ENCODE assay signal across 8 cellular contexts in the genomic region with DNA sequence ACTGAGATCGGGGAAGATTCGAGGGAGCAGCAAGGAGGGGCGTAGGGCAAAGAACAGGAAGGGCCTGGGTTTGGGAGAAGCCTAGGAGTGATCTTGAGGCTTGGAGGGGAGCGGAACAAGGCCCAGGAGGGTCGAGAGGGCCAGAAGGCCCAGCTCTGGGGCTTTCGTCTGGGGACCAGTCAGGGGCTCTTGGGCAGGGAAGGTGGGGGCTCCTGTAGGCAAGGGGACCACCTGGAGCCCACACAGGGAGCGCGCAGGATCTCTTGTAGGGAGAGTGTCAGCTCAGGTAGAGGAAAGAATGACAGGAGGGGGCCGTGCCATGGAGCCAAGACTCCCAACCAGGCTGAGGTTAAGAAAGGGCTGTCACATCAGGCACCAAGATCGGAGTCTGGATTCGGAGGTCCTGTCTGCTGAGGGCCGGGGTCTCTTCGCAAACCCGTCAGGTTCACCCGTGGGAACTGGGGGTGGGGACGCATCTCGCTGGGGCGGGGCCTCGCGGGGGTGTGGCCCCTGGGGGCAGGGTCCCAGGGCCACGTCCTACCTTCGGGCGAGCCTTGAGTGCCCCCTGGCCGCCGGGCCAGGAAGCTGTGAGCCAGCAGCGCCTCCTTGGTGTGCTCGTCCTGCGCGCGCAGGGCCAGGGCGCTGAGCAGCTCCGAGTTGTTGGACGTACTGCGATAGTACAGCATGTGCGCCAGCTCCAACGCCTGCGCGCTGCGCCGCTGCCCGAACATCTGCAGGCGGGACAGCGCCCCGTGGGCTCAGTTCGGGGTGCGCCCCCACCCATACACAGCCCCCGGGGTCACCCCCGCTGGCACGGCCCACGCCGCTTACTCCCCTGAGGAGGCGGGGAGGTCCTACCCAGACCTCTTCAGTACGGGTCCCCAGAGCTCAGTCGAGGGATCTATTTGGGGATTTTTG. TPM values are rescaled to one million over a fixed set of nuclear protein-coding genes. Genes with fewer than 3 reads are reported as not detected.
DNase-seq lines count a peak whose midpoint lies in the region; ATAC-seq and TF ChIP-seq lines count a peak whose summit lies in the region.

No MANE protein-coding gene starts in this region.

- H3K27me3 ChIP-seq in iPS DF 6.9 (ENCODE audit: control insufficient read depth, insufficient read depth, low read length) (no peaks in the 10 kb centered on the region), sigmoid colon (no peaks in the 10 kb centered on the region)

- ATAC-seq in HG02763 (IDR thresholded peaks at IDR 0.05; ENCODE audit: unreplicated experiment) = peak; percentile 50
- no peak for ATAC-seq in GM19395 (IDR thresholded peaks at IDR 0.05; ENCODE audit: unreplicated experiment)

- H3K9me3 ChIP-seq in iPS DF 6.9 (ENCODE audit: control insufficient read depth, insufficient read depth, low read length) = no peaks in the 10 kb centered on the region
- no peaks in the 10 kb centered on the region for H3K9me3 ChIP-seq in sigmoid colon

- H3K4me3 ChIP-seq in iPS DF 6.9 (ENCODE audit: low read length) (peak overlapping the region; percentile 44; the same call in 1 of the 2 replicates), sigmoid colon (peak overlapping the region; percentile 15 to 44 (median 40))

- intact Hi-C loops in sigmoid colon (cut with DNase I) = loop anchor here (1.0 kb wide), 1 partner anchor 13 kb away; no protein-coding TSS in a partner anchor

- no peak for TF ChIP-seq EP300 in sigmoid colon (IDR thresholded peaks at IDR 0.05)

- no peaks in the 10 kb centered on the region for H3K4me1 ChIP-seq in iPS DF 6.9 (ENCODE audit: control insufficient read depth, insufficient read depth, low read length)
- peaks cover 0 to 48% (median 43%) of the 10 kb centered on the region in 4 donors for H3K4me1 ChIP-seq in sigmoid colon

- TF ChIP-seq CTCF in GM12874 (IDR thresholded peaks at IDR 0.05; ENCODE audit: insufficient read depth, low read depth, low read length) (peak; percentile 95), sigmoid colon (IDR thresholded peaks at IDR 0.05) (peak in 3 of 4 experiments; percentile 51 to 89 (median 85))

- TF ChIP-seq POLR2A in sigmoid colon (IDR thresholded peaks at IDR 0.05) = no peak

- H3K36me3 ChIP-seq in iPS DF 6.9 (ENCODE audit: control insufficient read depth, insufficient read depth, low read length) (no peaks in the 10 kb centered on the region), sigmoid colon (peaks cover 0 to 20% (median 2%) of the 10 kb centered on the region in 4 donors)

- DNase-seq in NCI-H1694 treated with DMSO at 0.1 percent for 48 hours (lab: John Stamatoyannopoulos, UW) = peak; percentile 91
- DNase-seq in T1000 (lab: John Stamatoyannopoulos, UW) = peak; percentile 73
- peak; percentile 95 for DNase-seq in astrocyte of the hippocampus (ENCODE audit: low read depth, low spot score)
- no peak for DNase-seq in iPS DF 6.9 (ENCODE audit: low read depth, low spot score)
- DNase-seq in sigmoid colon = peak; percentile 97

- no CpG with 5 or more reads among the region's 54 CpGs for WGBS in iPS DF 6.9 (ENCODE audit: insufficient coverage, insufficient read length)
- WGBS in sigmoid colon, 2 donors = 2% methylated on average over 54 of the region's 54 CpGs

- no peak overlapping the region for H3K27ac ChIP-seq in iPS DF 6.9 (ENCODE audit: low read length)
- H3K27ac ChIP-seq in sigmoid colon = peak overlapping the region; percentile 89 to 94 (median 94)

RNA-seq across cellular contexts. Expression of a gene that starts 8.4 kb away (rescaled TPM):
- 10 to 100 TPM; 60.4 to 77.1 (median 69.7) TPM for total RNA-seq in sigmoid colon
- polyA plus RNA-seq in sigmoid colon = 10 to 100 TPM; 21.7 to 47.7 (median 42.0) TPM

RNA-seq across cellular contexts. Expression of a gene that starts 30.0 kb away (rescaled TPM):
- total RNA-seq in sigmoid colon = 1 to 10 TPM; 5.4 to 8.9 (median 6.8) TPM
- polyA plus RNA-seq in sigmoid colon = 1 to 10 TPM; 4.2 to 8.7 (median 5.4) TPM

RNA-seq across cellular contexts. Expression of a gene that starts 30.4 kb away (rescaled TPM):
- not detected for total RNA-seq in sigmoid colon
- polyA plus RNA-seq in sigmoid colon = under 1 TPM in 1 of 3 donors, not detected in 2; 0.25 TPM

RNA-seq across cellular contexts. Expression of a gene that starts 57.6 kb away (rescaled TPM):
- 100 to 1,000 TPM in 1 of 4 donors, 10 to 100 TPM in 3; 61.5 to 109 (median 71.1) TPM for total RNA-seq in sigmoid colon
- polyA plus RNA-seq in sigmoid colon = 100 to 1,000 TPM in 1 of 3 donors, 10 to 100 TPM in 2; 74.7 to 195 (median 87.7) TPM

RNA-seq across cellular contexts. Expression of a gene that starts 59.7 kb away (rescaled TPM):
- under 1 TPM in 3 of 4 donors, not detected in 1; under 0.01 to 0.36 (median 0.16) TPM for total RNA-seq in sigmoid colon
- under 1 TPM in 1 of 3 donors, not detected in 2; 0.26 TPM for polyA plus RNA-seq in sigmoid colon
